In genomic region chr12:125284087-125284486, GRCh38 we compare ENCODE assay signal across 23 cellular contexts.
"Had no signal": no experiment of that assay in that cellular context is flagged by ENCODE, and none has a peak within 500 bp of the region (broad histone marks: within the 10 kb centered on the region; RNA-seq: fewer than 3 reads in every experiment).

No MANE protein-coding gene starts in this region.

- DNase-seq: colonic mucosa; cortex of kidney; dermis blood vessel endothelial cell; dorsolateral prefrontal cortex; effector CD4-positive, alpha-beta T cell; effector CD8-positive, alpha-beta T cell; effector memory CD4-positive, alpha-beta T cell; effector memory CD8-positive, alpha-beta T cell; endodermal cell; erythroblast; esophagus squamous epithelium; foreskin fibroblast; foreskin keratinocyte; foreskin melanocyte; gastrocnemius medialis; glutamatergic neuron; heart left ventricle; heart right ventricle had no signal

- H3K36me3 ChIP-seq: colonic mucosa, esophagus muscularis mucosa, esophagus squamous epithelium, gastrocnemius medialis, gastroesophageal sphincter, heart left ventricle, heart right ventricle had no signal

- ATAC-seq: effector memory CD8-positive, alpha-beta T cell; esophagus mucosa; foreskin keratinocyte; gastrocnemius medialis; gastroesophageal sphincter; heart left ventricle; heart right ventricle had no signal

- H3K27me3 ChIP-seq: colonic mucosa, dorsolateral prefrontal cortex, foreskin keratinocyte had no signal

- H3K4me3 ChIP-seq: colonic mucosa, coronary artery, dorsolateral prefrontal cortex, esophagus muscularis mucosa, esophagus squamous epithelium, gastrocnemius medialis, gastroesophageal sphincter, heart left ventricle, heart right ventricle had no signal

- H3K4me1 ChIP-seq: colonic mucosa, esophagus muscularis mucosa, esophagus squamous epithelium, foreskin keratinocyte, gastrocnemius medialis, gastroesophageal sphincter, heart left ventricle, heart right ventricle had no signal

- H3K9me3 ChIP-seq: colonic mucosa, esophagus muscularis mucosa, esophagus squamous epithelium, gastrocnemius medialis, heart left ventricle, heart right ventricle had no signal

- H3K27ac ChIP-seq: colonic mucosa, coronary artery, epithelial cell of prostate, esophagus muscularis mucosa, esophagus squamous epithelium, foreskin keratinocyte, gastrocnemius medialis, gastroesophageal sphincter, heart left ventricle, heart right ventricle had no signal
